8 cellular contexts compared by ENCODE assay signal in genomic region chr1:1629430-1630190, GRCh38. TPM values are rescaled to one million over a fixed set of nuclear protein-coding genes. Genes with fewer than 3 reads are reported as not detected.
DNase-seq lines count a peak whose midpoint lies in the region; ATAC-seq and TF ChIP-seq lines count a peak whose summit lies in the region.
"Had no signal": no experiment of that assay in that cellular context is flagged by ENCODE, and none has a peak within 500 bp of the region (broad histone marks: within the 10 kb centered on the region; RNA-seq: fewer than 3 reads in every experiment).

No MANE protein-coding gene starts in this region.

- peak; percentile 26 for ATAC-seq in mucosa of descending colon
- ATAC-seq in PC-3 = no peak
- ATAC-seq in GM21367 (IDR thresholded peaks at IDR 0.05; ENCODE audit: unreplicated experiment) = no peak

- intact Hi-C loops in mucosa of descending colon (cut with DNase I, micrococcal nuclease) = no loop called here
- intact Hi-C loops in PC-3 (cut with micrococcal nuclease) = no loop called here

- no TSS peak for BruUV-seq in PC-3 (replicated peaks; lab: Mats Ljungman, UMichigan)

- no peak overlapping the region for H3K4me2 ChIP-seq in PC-3 (ENCODE audit: low read length)

- H3K4me3 Mint-ChIP-seq in type B pancreatic cell = no peak overlapping the region
- H3K4me3 Mint-ChIP-seq: neural crest cell had no signal

- H3K79me2 ChIP-seq in PC-3 (ENCODE audit: low read length) = no peaks in the 10 kb centered on the region

- CTCF ChIA-PET in PC-3 (lab: Charles Lee) = no interaction called here

- no peaks in the 10 kb centered on the region for H3K36me3 Mint-ChIP-seq in type B pancreatic cell

- H3K9ac ChIP-seq in PC-3 (ENCODE audit: low read length) = no peak overlapping the region

- no peak overlapping the region for H2AFZ ChIP-seq in PC-3 (ENCODE audit: low read length)

- no peak for TF ChIP-seq CTCF in Peyer's patch (IDR thresholded peaks at IDR 0.05)
- no peak for TF ChIP-seq CTCF in mucosa of descending colon (IDR thresholded peaks at IDR 0.05)
- no peak for TF ChIP-seq CTCF in type B pancreatic cell (conservative IDR thresholded peaks at IDR 0.05)
- no peak for TF ChIP-seq CTCF in PC-3 (conservative IDR thresholded peaks at IDR 0.05; ENCODE audit: low read depth, low read length)

- no peaks in the 10 kb centered on the region for H3F3A ChIP-seq in PC-3 (ENCODE audit: low read length, unreplicated experiment)

- H3K27ac Mint-ChIP-seq in type B pancreatic cell = no peak overlapping the region

- H3K9me2 ChIP-seq in PC-3 (replicated peaks; ENCODE audit: low read length) = no peaks in the 10 kb centered on the region

- H3K27me3 ChIP-seq in Peyer's patch (peaks cover 0 to 17% of the 10 kb centered on the region in 2 donors), PC-3 (ENCODE audit: low read length) (no peaks in the 10 kb centered on the region)

- TF ChIP-seq POLR2A in Peyer's patch (IDR thresholded peaks at IDR 0.05) = no peak

- no peaks in the 10 kb centered on the region for H4K20me1 ChIP-seq in PC-3 (ENCODE audit: low read length)

- H3K27me3 Mint-ChIP-seq in type B pancreatic cell = peaks cover 6% of the 10 kb centered on the region

- DNase-seq in Peyer's patch (peak; percentile 57 to 83 (median 77)), mucosa of descending colon (peak; percentile 48 to 88 (median 68)), type B pancreatic cell (ENCODE audit: extremely low spot score, unreplicated experiment) (peak; percentile 68), PC-3 (no peak), NCI-H526 treated with DMSO at 0.1 percent for 48 hours (lab: John Stamatoyannopoulos, UW) (no peak)
- DNase-seq in activated T-helper 9 cell treated with anti-CD3 and anti-CD28 coated beads, Interleukin-2, amount 50 U/mL, for 16 hours (ENCODE audit: low read depth) = peak; percentile 59

- no peaks in the 10 kb centered on the region for H3K9me3 ChIP-seq in Peyer's patch
- no peaks in the 10 kb centered on the region for H3K9me3 ChIP-seq in mucosa of descending colon
- H3K9me3 ChIP-seq in PC-3 (ENCODE audit: low read length) = no peaks in the 10 kb centered on the region

- H3K4me1 Mint-ChIP-seq in type B pancreatic cell (ENCODE audit: unreplicated experiment) = no peaks in the 10 kb centered on the region
- H3K4me1 Mint-ChIP-seq: neural crest cell had no signal

- H3K36me3 ChIP-seq in Peyer's patch = peaks cover 0 to 13% (median 0%) of the 10 kb centered on the region in 3 donors
- H3K36me3 ChIP-seq in mucosa of descending colon (ENCODE audit: low read depth) = no peaks in the 10 kb centered on the region
- no peaks in the 10 kb centered on the region for H3K36me3 ChIP-seq in PC-3 (ENCODE audit: low read depth, low read length)

- H3K27ac ChIP-seq in Peyer's patch (peak overlapping the region; percentile 82 to 91 (median 84)), PC-3 (ENCODE audit: low read length) (no peak overlapping the region)

- H3K4me1 ChIP-seq in Peyer's patch = peaks cover 3 to 34% (median 18%) of the 10 kb centered on the region in 4 donors
- peaks cover 19% of the 10 kb centered on the region for H3K4me1 ChIP-seq in mucosa of descending colon (ENCODE audit: low read depth)
- peaks cover 7% of the 10 kb centered on the region; the same call in 1 of the 2 replicates for H3K4me1 ChIP-seq in PC-3 (ENCODE audit: insufficient read depth, low read length)

- POLR2A ChIA-PET in PC-3 (lab: Charles Lee; ENCODE audit: unreplicated experiment) = no interaction called here

- H3K4me3 ChIP-seq in Peyer's patch (peak overlapping the region; percentile 41 to 56 (median 51)), mucosa of descending colon (no peak overlapping the region), PC-3 (ENCODE audit: low read length) (no peak overlapping the region)

- H3K9me3 Mint-ChIP-seq in type B pancreatic cell = no peaks in the 10 kb centered on the region
- H3K9me3 Mint-ChIP-seq: neural crest cell had no signal

RNA-seq across cellular contexts. Expression of gene MMP23B, which starts 2.4 kb away (rescaled TPM):
- 1 to 10 TPM; 1.8 to 5.9 (median 4.1) TPM for total RNA-seq in Peyer's patch
- 1 to 10 TPM; 7.2 to 8.7 (median 7.4) TPM for total RNA-seq in mucosa of descending colon
- total RNA-seq in type B pancreatic cell (ENCODE audit: low replicate concordance) = 2.2 and 6.8 TPM in 2 replicates
- 25.9 and 28.4 TPM in 2 replicates for total RNA-seq in PC-3 (2014; rRNA removed)

RNA-seq across cellular contexts. Expression of gene MIB2, which starts 14.3 kb away (rescaled TPM):
- total RNA-seq in Peyer's patch = 100 to 1,000 TPM in 3 of 4 donors, 10 to 100 TPM in 1; 68.3 to 162 (median 113) TPM
- 100 to 1,000 TPM in 2 of 3 donors, 10 to 100 TPM in 1; 67.8 to 118 (median 109) TPM for total RNA-seq in mucosa of descending colon
- total RNA-seq in type B pancreatic cell (ENCODE audit: low replicate concordance) = 73.6 and 114 TPM in 2 replicates
- total RNA-seq in PC-3 (2014; rRNA removed) = 164 and 218 TPM in 2 replicates

RNA-seq across cellular contexts. Expression of gene CDK11B, which starts 29.2 kb away (rescaled TPM):
- total RNA-seq in Peyer's patch = 100 to 1,000 TPM in 1 of 4 donors, 10 to 100 TPM in 3; 25.7 to 124 (median 40.9) TPM
- 10 to 100 TPM; 31.9 to 45.6 (median 36.8) TPM for total RNA-seq in mucosa of descending colon
- 21.8 and 26.5 TPM in 2 replicates for total RNA-seq in type B pancreatic cell (ENCODE audit: low replicate concordance)
- total RNA-seq in PC-3 (2014; rRNA removed) = 38.6 and 50.4 TPM in 2 replicates

RNA-seq across cellular contexts. Expression of gene FNDC10, which starts 29.7 kb away (rescaled TPM):
- total RNA-seq in Peyer's patch (1 to 10 TPM; 4.1 to 6.9 (median 5.7) TPM), mucosa of descending colon (1 to 10 TPM; 1.2 to 3.2 (median 3.1) TPM), type B pancreatic cell (ENCODE audit: low replicate concordance) (8.9 and 9.3 TPM in 2 replicates), PC-3 (2014; rRNA removed) (7.9 and 8.8 TPM in 2 replicates)

RNA-seq across cellular contexts. Expression of gene SSU72, which starts 54.9 kb away (rescaled TPM):
- 100 to 1,000 TPM; 146 to 182 (median 163) TPM for total RNA-seq in Peyer's patch
- total RNA-seq in mucosa of descending colon = 100 to 1,000 TPM; 117 to 123 (median 120) TPM
- 117 and 126 TPM in 2 replicates for total RNA-seq in type B pancreatic cell (ENCODE audit: low replicate concordance)
- 283 and 310 TPM in 2 replicates for total RNA-seq in PC-3 (2014; rRNA removed)

Comparison
In these comparisons a context has a peak if more than half of its experiments do, and no peak if none do; other contexts are left out.
1. DNase-seq: peak in Peyer's patch (3 of 3), activated T-helper 9 cell treated with anti-CD3 and anti-CD28 coated beads, Interleukin-2, amount 50 U/mL, for 16 hours (single experiment), mucosa of descending colon (3 of 3) and type B pancreatic cell (single experiment); none in PC-3 (single experiment) and NCI-H526 treated with DMSO at 0.1 percent for 48 hours (single experiment).
2. H3K4me3 ChIP-seq: peak in Peyer's patch (4 of 4); none in mucosa of descending colon (single experiment) and PC-3 (single experiment).